ENCODE assay signal across 9 cellular contexts in the genomic region with DNA sequence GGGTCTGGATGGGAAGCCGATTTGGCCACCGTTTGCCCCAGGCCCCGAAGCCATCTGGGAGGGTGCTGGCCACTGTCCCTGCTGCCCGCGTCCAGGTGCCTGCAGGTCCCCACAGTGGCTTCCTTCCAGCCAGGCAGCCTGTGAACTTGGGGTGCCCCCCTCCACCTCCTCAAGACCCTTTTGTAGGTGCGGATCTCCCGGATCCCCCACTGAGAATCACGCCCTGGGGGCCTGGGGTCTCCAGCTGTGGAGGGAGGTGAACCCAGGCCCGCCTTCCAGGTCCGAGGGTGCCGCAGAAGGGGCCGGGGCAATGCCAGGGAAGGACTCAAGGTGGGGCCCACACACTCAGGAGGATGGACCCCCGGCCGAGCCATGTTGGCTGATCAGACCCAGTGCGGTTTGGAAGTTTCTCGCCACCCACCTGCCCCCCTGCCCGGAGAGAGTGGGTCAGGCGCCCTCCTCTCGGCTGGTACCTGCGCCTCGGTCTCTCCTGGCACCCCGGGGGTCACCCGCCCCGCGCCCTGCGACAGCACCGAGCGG. TPM values are rescaled to one million over a fixed set of nuclear protein-coding genes. Genes with fewer than 3 reads are reported as not detected.
DNase-seq lines count a peak whose midpoint lies in the region; ATAC-seq and TF ChIP-seq lines count a peak whose summit lies in the region.
"Had no signal": no experiment of that assay in that cellular context is flagged by ENCODE, and none has a peak within 500 bp of the region (broad histone marks: within the 10 kb centered on the region; RNA-seq: fewer than 3 reads in every experiment).

No MANE protein-coding gene starts in this region.

- intact Hi-C loops in prostate gland (cut with DNase I): loop anchor here (2.0 to 10.0 kb wide), 3 partner anchors 695 to 913 kb away; no protein-coding TSS in a partner anchor

- peak; percentile 42 for DNase-seq in ELF-1 (ENCODE audit: low read depth, low spot score)
- peak; percentile 55 for DNase-seq in RWPE2 (ENCODE audit: low spot score)
- DNase-seq in fibroblast of the aortic adventitia (ENCODE audit: low read depth): no peak
- DNase-seq in prostate gland (ENCODE audit: low spot score): no peak
- no peak for DNase-seq in SIG-M5 treated with dmso at 0.1 percent for 504 hours (lab: John Stamatoyannopoulos, UW; ENCODE audit: unreplicated experiment)
- DNase-seq in HK-2 (ENCODE audit: unreplicated experiment): no peak
- no peak for DNase-seq in NCI-H1930 (lab: John Stamatoyannopoulos, UW)

- TF ChIP-seq CTCF in RWPE2 (IDR thresholded peaks at IDR 0.05; ENCODE audit: poor library complexity, severe bottlenecking): no peak
- no peak for TF ChIP-seq CTCF in fibroblast of the aortic adventitia (IDR thresholded peaks at IDR 0.05; ENCODE audit: insufficient read depth, low read length)
- no peak for TF ChIP-seq CTCF in prostate gland (IDR thresholded peaks at IDR 0.05)

- no peak for TF ChIP-seq POLR2A in prostate gland (IDR thresholded peaks at IDR 0.05)

- peaks cover 14% of the 10 kb centered on the region for H3K27me3 ChIP-seq in RWPE2 (ENCODE audit: insufficient read depth, poor library complexity, severe bottlenecking)
- H3K27me3 ChIP-seq in prostate gland (replicated peaks; ENCODE audit: insufficient read depth): peaks cover 14% of the 10 kb centered on the region

- H3K4me1 ChIP-seq in RWPE2 (ENCODE audit: insufficient read depth, poor library complexity, severe bottlenecking): no peaks in the 10 kb centered on the region
- peaks cover 14% of the 10 kb centered on the region for H3K4me1 ChIP-seq in prostate gland (replicated peaks)

- H3K9me3 ChIP-seq in RWPE2 (ENCODE audit: severe bottlenecking): no peaks in the 10 kb centered on the region
- no peaks in the 10 kb centered on the region for H3K9me3 ChIP-seq in prostate gland
- H3K9me3 ChIP-seq: adrenal gland had no signal

- H3K27ac ChIP-seq in RWPE2 (ENCODE audit: poor library complexity, severe bottlenecking) (no peak overlapping the region), prostate gland (peak overlapping the region; percentile 30 to 34)

- ATAC-seq in RWPE2 (ENCODE audit: low read depth) (peak; percentile 3; the same call in 1 of the 3 replicates), HG02610 (IDR thresholded peaks at IDR 0.05; ENCODE audit: unreplicated experiment) (no peak)

- 15% methylated on average over 21 of the region's 28 CpGs for WGBS in prostate gland

- peak overlapping the region; percentile 63 for H3K4me3 ChIP-seq in RWPE2 (ENCODE audit: severe bottlenecking)
- peak overlapping the region; percentile 74 for H3K4me3 ChIP-seq in fibroblast of the aortic adventitia (ENCODE audit: low read depth, low read length)
- peak overlapping the region; percentile 22 to 34 for H3K4me3 ChIP-seq in prostate gland

- H3K36me3 ChIP-seq in RWPE2 (ENCODE audit: low read depth) (no peaks in the 10 kb centered on the region), prostate gland (no peaks in the 10 kb centered on the region)
- H3K36me3 ChIP-seq: adrenal gland had no signal

RNA-seq across cellular contexts. Expression of a gene that starts 1.7 kb away (rescaled TPM):
- total RNA-seq in fibroblast of the aortic adventitia (ENCODE audit: low replicate concordance): 4.1 and 5.6 TPM in 2 replicates
- total RNA-seq in prostate gland: 10 to 100 TPM in 1 of 2 donors, 1 to 10 TPM in 1; 1.1 to 35.7 TPM

Comparison
In these comparisons a context has a peak if more than half of its experiments do, and no peak if none do; other contexts are left out.
1. DNase-seq: peak in ELF-1 (single experiment) and RWPE2 (single experiment); none in fibroblast of the aortic adventitia (single experiment), prostate gland (single experiment), SIG-M5 treated with dmso at 0.1 percent for 504 hours (single experiment), HK-2 (single experiment) and NCI-H1930 (0 of 2).
2. Peak in every context shown above with its lines, with median percentiles within 50 percentile points of each other: H3K4me3 ChIP-seq.